ENCODE assay signal across 27 cellular contexts in the genomic region with DNA sequence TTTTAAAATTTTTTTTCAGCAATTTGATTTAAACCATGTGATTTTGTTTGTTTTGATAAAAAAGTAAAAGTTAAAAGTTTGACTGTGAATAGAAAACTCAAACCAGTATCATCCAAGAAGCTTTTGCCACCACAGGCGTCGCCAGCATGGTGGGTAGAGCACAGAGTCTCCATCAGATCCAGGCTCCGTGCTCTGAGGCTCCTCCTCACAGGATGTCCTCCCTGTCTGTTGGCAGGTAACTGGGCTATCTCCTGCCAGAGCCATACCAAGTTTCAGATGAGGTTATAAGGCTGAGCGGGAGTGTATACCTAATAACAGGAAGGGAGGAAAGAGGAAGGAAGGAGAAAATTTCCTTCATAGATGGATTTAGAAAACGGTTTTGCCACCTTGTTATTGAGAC. TPM values are rescaled to one million over a fixed set of nuclear protein-coding genes. Genes with fewer than 3 reads are reported as not detected.
"Had no signal": no experiment of that assay in that cellular context is flagged by ENCODE, and none has a peak within 500 bp of the region (broad histone marks: within the 10 kb centered on the region; RNA-seq: fewer than 3 reads in every experiment).

No MANE protein-coding gene starts in this region.

- H3K4me3 ChIP-seq: breast epithelium, dorsolateral prefrontal cortex, gastroesophageal sphincter, skin epidermis, uterus had no signal

- H2AFZ ChIP-seq: parathyroid adenoma had no signal

- H3K27me3 ChIP-seq: breast epithelium, dorsolateral prefrontal cortex, gastroesophageal sphincter, uterus had no signal

- ATAC-seq: activated CD8-positive, alpha-beta T cell treated with anti-CD3 and anti-CD28 coated beads, Interleukin-2, amount 10 ng/mL, durations not matched to agents 7 days and 5 days; activated naive CD4-positive, alpha-beta T cell treated with anti-CD3 and anti-CD28 coated beads, Interleukin-2, amount 50 U/mL, for 72 hours; activated T-cell treated with anti-CD3 and anti-CD28 coated beads, Interleukin-2, amount 50 U/mL, for 72 hours; gastroesophageal sphincter had no signal

- H3K4me3 Mint-ChIP-seq: activated B cell treated with CpG ODN at 0.5 μM for 24 hours; activated CD8-positive, alpha-beta T cell treated with anti-CD3 and anti-CD28 coated beads, Interleukin-2, amount 10 ng/mL, durations not matched to agents 7 days and 5 days; activated T-cell treated with anti-CD3 and anti-CD28 coated beads, Interleukin-2, amount 50 U/mL, for 72 hours; mesothelial cell of epicardium; naive B cell; stimulated activated effector memory CD8-positive, alpha-beta T cell treated with anti-CD3 and anti-CD28 coated beads, Interleukin-12 subunit alpha, Interleukin-12 subunit beta, amount 100 ng/mL, for 72 hours; stimulated activated naive CD8-positive, alpha-beta T cell treated with anti-CD3 and anti-CD28 coated beads, Interleukin-15, Interleukin-2, amounts not matched to agents 100 ng/mL and 50 ng/mL, for 24 hours; type B pancreatic cell had no signal

- H3K27me3 Mint-ChIP-seq: naive B cell; stimulated activated naive CD8-positive, alpha-beta T cell treated with anti-CD3 and anti-CD28 coated beads, Interleukin-15, Interleukin-2, amounts not matched to agents 100 ng/mL and 50 ng/mL, for 24 hours; type B pancreatic cell had no signal

- H3K27ac Mint-ChIP-seq: activated B cell treated with CpG ODN at 0.5 μM for 24 hours; activated CD8-positive, alpha-beta T cell treated with anti-CD3 and anti-CD28 coated beads, Interleukin-2, amount 10 ng/mL, durations not matched to agents 7 days and 5 days; activated naive CD4-positive, alpha-beta T cell treated with anti-CD3 and anti-CD28 coated beads, Interleukin-2, amount 50 U/mL, for 72 hours; activated T-cell treated with anti-CD3 and anti-CD28 coated beads, Interleukin-2, amount 50 U/mL, for 72 hours; mesothelial cell of epicardium; naive B cell; stimulated activated effector memory CD8-positive, alpha-beta T cell treated with anti-CD3 and anti-CD28 coated beads, Interleukin-12 subunit alpha, Interleukin-12 subunit beta, amount 100 ng/mL, for 72 hours; stimulated activated naive CD8-positive, alpha-beta T cell treated with anti-CD3 and anti-CD28 coated beads, Interleukin-15, Interleukin-2, amounts not matched to agents 100 ng/mL and 50 ng/mL, for 24 hours; type B pancreatic cell had no signal

- H3K27ac ChIP-seq: gastroesophageal sphincter, parathyroid adenoma had no signal

- FAIRE-seq: colon, keratinocyte had no signal

- H3K36me3 Mint-ChIP-seq: activated naive CD4-positive, alpha-beta T cell treated with anti-CD3 and anti-CD28 coated beads, Interleukin-2, amount 50 U/mL, for 72 hours; naive B cell; stimulated activated effector memory CD8-positive, alpha-beta T cell treated with anti-CD3 and anti-CD28 coated beads, Interleukin-12 subunit alpha, Interleukin-12 subunit beta, amount 100 ng/mL, for 72 hours had no signal

- DNase-seq: activated B cell treated with CpG ODN at 0.5 μM for 24 hours; activated CD8-positive, alpha-beta T cell treated with anti-CD3 and anti-CD28 coated beads, Interleukin-2, amount 10 ng/mL, durations not matched to agents 7 days and 5 days; activated naive CD4-positive, alpha-beta T cell; activated T-cell treated with anti-CD3 and anti-CD28 coated beads for 4 hours; activated T-cell treated with anti-CD3 and anti-CD28 coated beads, Interleukin-2, amount 50 U/mL, for 72 hours; central memory CD4-positive, alpha-beta T cell; dorsolateral prefrontal cortex; effector memory CD4-positive, alpha-beta T cell; erythroblast; hippocampal formation; naive B cell; occipital lobe; stimulated activated CD4-positive, alpha-beta T cell treated with anti-CD3 and anti-CD28 coated beads, Interleukin-12 subunit alpha, Interleukin-12 subunit beta, amount 100 ng/mL, for 4 hours; stimulated activated CD4-positive, alpha-beta T cell treated with anti-CD3 and anti-CD28 coated beads, Interleukin-4, amount 100 ng/mL, for 24 hours; T-helper 2 cell; uterus had no signal

- H3K9me3 Mint-ChIP-seq: activated B cell treated with CpG ODN at 0.5 μM for 24 hours; activated naive CD4-positive, alpha-beta T cell treated with anti-CD3 and anti-CD28 coated beads, Interleukin-2, amount 50 U/mL, for 72 hours; activated T-cell treated with anti-CD3 and anti-CD28 coated beads, Interleukin-2, amount 50 U/mL, for 72 hours; stimulated activated effector memory CD8-positive, alpha-beta T cell treated with anti-CD3 and anti-CD28 coated beads, Interleukin-12 subunit alpha, Interleukin-12 subunit beta, amount 100 ng/mL, for 72 hours; stimulated activated naive CD8-positive, alpha-beta T cell treated with anti-CD3 and anti-CD28 coated beads, Interleukin-15, Interleukin-2, amounts not matched to agents 100 ng/mL and 50 ng/mL, for 24 hours; type B pancreatic cell had no signal

- H3K4me1 Mint-ChIP-seq: activated B cell treated with CpG ODN at 0.5 μM for 24 hours; naive B cell; stimulated activated effector memory CD8-positive, alpha-beta T cell treated with anti-CD3 and anti-CD28 coated beads, Interleukin-12 subunit alpha, Interleukin-12 subunit beta, amount 100 ng/mL, for 72 hours had no signal

- H3K36me3 ChIP-seq: breast epithelium, gastroesophageal sphincter, uterus had no signal

- H3K9me3 ChIP-seq: breast epithelium, gastroesophageal sphincter, uterus had no signal

RNA-seq across cellular contexts. Expression of a gene that starts 28.8 kb away (rescaled TPM):
- total RNA-seq: activated B cell treated with CpG ODN at 0.5 μM for 24 hours had no signal
